19 cellular contexts compared by ENCODE assay signal in the genomic region with DNA sequence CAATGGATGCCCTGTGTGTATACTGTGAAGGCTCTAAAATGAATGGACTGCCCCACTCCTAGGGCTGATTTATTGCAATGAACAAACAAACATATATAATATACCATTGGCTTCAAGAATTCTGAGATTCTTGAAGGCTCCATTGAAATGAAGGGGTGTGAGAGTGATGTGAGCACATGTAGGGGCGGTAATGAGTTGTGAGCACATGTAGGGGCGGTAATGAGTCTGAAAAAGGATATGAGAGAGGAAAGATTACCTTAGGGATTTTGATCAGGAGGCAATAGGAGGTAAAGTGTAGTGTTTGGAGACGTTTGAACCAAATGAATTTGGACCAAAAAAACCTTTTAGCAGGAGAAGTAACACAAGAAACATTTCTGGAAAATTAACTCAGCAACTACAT. TPM values are rescaled to one million over a fixed set of nuclear protein-coding genes. Genes with fewer than 3 reads are reported as not detected.
A peak's percentile ranks its signal among the peaks of the same experiment; 100 is the strongest.
DNase-seq lines count a peak whose midpoint lies in the region; ATAC-seq and TF ChIP-seq lines count a peak whose summit lies in the region.
"Had no signal": no experiment of that assay in that cellular context is flagged by ENCODE, and none has a peak within 500 bp of the region (broad histone marks: within the 10 kb centered on the region; RNA-seq: fewer than 3 reads in every experiment).

No MANE protein-coding gene starts in this region.

- H3K36me3 Mint-ChIP-seq in activated naive CD8-positive, alpha-beta T cell treated with anti-CD3 and anti-CD28 coated beads, Interleukin-2, amount 50 U/mL, for 24 hours (ENCODE audit: low read depth): peaks cover 26% of the 10 kb centered on the region
- H3K36me3 Mint-ChIP-seq in stimulated activated effector memory CD8-positive, alpha-beta T cell treated with anti-CD3 and anti-CD28 coated beads, Interleukin-12 subunit alpha, Interleukin-12 subunit beta, amount 100 ng/mL, for 72 hours: peaks cover 84% of the 10 kb centered on the region

- peak overlapping the region; percentile 8; the same call in 1 of the 2 replicates for H3K4me3 ChIP-seq in LNCaP clone FGC (ENCODE audit: low read depth, low read length)
- no peak overlapping the region for H3K4me3 ChIP-seq in SJCRH30
- H3K4me3 ChIP-seq: SJSA1 had no signal

- H3K36me3 ChIP-seq in SJCRH30: peaks cover 2% of the 10 kb centered on the region; the same call in 1 of the 2 replicates

- H3K27ac Mint-ChIP-seq in activated naive CD8-positive, alpha-beta T cell treated with anti-CD3 and anti-CD28 coated beads, Interleukin-2, amount 50 U/mL, for 24 hours: peak overlapping the region; percentile 0
- H3K27ac Mint-ChIP-seq in stimulated activated effector memory CD8-positive, alpha-beta T cell treated with anti-CD3 and anti-CD28 coated beads, Interleukin-12 subunit alpha, Interleukin-12 subunit beta, amount 100 ng/mL, for 72 hours: peak overlapping the region; percentile 7
- H3K27ac Mint-ChIP-seq: CD4-positive, CD25-positive, alpha-beta regulatory T cell; T-helper 1 cell treated with Interleukin-12 subunit alpha and Interleukin-12 subunit beta and Interleukin-4 antibody, amounts not matched to agents 30 μg/mL and 1 μg/mL, for 36 hours had no signal

- H3K4me1 Mint-ChIP-seq in activated naive CD8-positive, alpha-beta T cell treated with anti-CD3 and anti-CD28 coated beads, Interleukin-2, amount 50 U/mL, for 24 hours: peaks cover 43% of the 10 kb centered on the region
- H3K4me1 Mint-ChIP-seq in stimulated activated effector memory CD8-positive, alpha-beta T cell treated with anti-CD3 and anti-CD28 coated beads, Interleukin-12 subunit alpha, Interleukin-12 subunit beta, amount 100 ng/mL, for 72 hours: peaks cover 42% of the 10 kb centered on the region

- no peaks in the 10 kb centered on the region for H3K9me3 Mint-ChIP-seq in activated naive CD8-positive, alpha-beta T cell treated with anti-CD3 and anti-CD28 coated beads, Interleukin-2, amount 50 U/mL, for 24 hours
- no peaks in the 10 kb centered on the region for H3K9me3 Mint-ChIP-seq in stimulated activated effector memory CD8-positive, alpha-beta T cell treated with anti-CD3 and anti-CD28 coated beads, Interleukin-12 subunit alpha, Interleukin-12 subunit beta, amount 100 ng/mL, for 72 hours
- H3K9me3 Mint-ChIP-seq: CD4-positive, CD25-positive, alpha-beta regulatory T cell; T-helper 1 cell treated with Interleukin-12 subunit alpha and Interleukin-12 subunit beta and Interleukin-4 antibody, amounts not matched to agents 30 μg/mL and 1 μg/mL, for 36 hours had no signal

- peak; percentile 90 for DNase-seq in LNCaP clone FGC (ENCODE audit: low read depth)
- no peak for DNase-seq in activated naive CD8-positive, alpha-beta T cell treated with anti-CD3 and anti-CD28 coated beads, Interleukin-2, amount 50 U/mL, for 24 hours
- DNase-seq in stimulated activated effector memory CD8-positive, alpha-beta T cell treated with anti-CD3 and anti-CD28 coated beads, Interleukin-12 subunit alpha, Interleukin-12 subunit beta, amount 100 ng/mL, for 72 hours (ENCODE audit: low spot score in 2 of 2): no peak
- DNase-seq in nucleus accumbens (lab: John Stamatoyannopoulos, UW): no peak
- no peak for DNase-seq in cerebellar cortex (ENCODE audit: low spot score)
- no peak for DNase-seq in NK-92 treated with Interleukin-12 subunit alpha and Interleukin-12 subunit beta, amount 100 ng/mL, for 24 hours (lab: John Stamatoyannopoulos, UW)
- no peak for DNase-seq in SJCRH30
- DNase-seq: CD4-positive, CD25-positive, alpha-beta regulatory T cell; COR-L47; HCEC 1CT; NCI-H1417; NCI-H187 treated with DMSO at 0.1 percent for 48 hours; NCI-H2227 treated with DMSO at 0.1 percent for 48 hours; NCI-H510A treated with DMSO at 0.1 percent for 48 hours; NCI-H774 had no signal

- no peaks in the 10 kb centered on the region for H3K27me3 Mint-ChIP-seq in activated naive CD8-positive, alpha-beta T cell treated with anti-CD3 and anti-CD28 coated beads, Interleukin-2, amount 50 U/mL, for 24 hours
- H3K27me3 Mint-ChIP-seq: CD4-positive, CD25-positive, alpha-beta regulatory T cell had no signal

- H3K9me3 ChIP-seq in SJCRH30 (replicated peaks): no peaks in the 10 kb centered on the region
- H3K9me3 ChIP-seq: SJSA1 had no signal

- H3K4me1 ChIP-seq in SJCRH30: peaks cover 4% of the 10 kb centered on the region; the same call in 1 of the 2 replicates

- H3K4me3 Mint-ChIP-seq in activated naive CD8-positive, alpha-beta T cell treated with anti-CD3 and anti-CD28 coated beads, Interleukin-2, amount 50 U/mL, for 24 hours: no peak overlapping the region
- H3K4me3 Mint-ChIP-seq in stimulated activated effector memory CD8-positive, alpha-beta T cell treated with anti-CD3 and anti-CD28 coated beads, Interleukin-12 subunit alpha, Interleukin-12 subunit beta, amount 100 ng/mL, for 72 hours: no peak overlapping the region
- H3K4me3 Mint-ChIP-seq: T-helper 1 cell treated with Interleukin-12 subunit alpha and Interleukin-12 subunit beta and Interleukin-4 antibody, amounts not matched to agents 30 μg/mL and 1 μg/mL, for 36 hours had no signal

- TF ChIP-seq CTCF in GM12873 (IDR thresholded peaks at IDR 0.05; ENCODE audit: insufficient read depth, low read depth, low read length, missing control alignments) (peak; percentile 5), LNCaP clone FGC (IDR thresholded peaks at IDR 0.05; ENCODE audit: control insufficient read depth, extremely low read depth, insufficient read depth) (no peak)

- no peaks in the 10 kb centered on the region for H3K27me3 ChIP-seq in SJCRH30

- no peak for ATAC-seq in activated naive CD8-positive, alpha-beta T cell treated with anti-CD3 and anti-CD28 coated beads, Interleukin-2, amount 50 U/mL, for 24 hours
- no peak for ATAC-seq in stimulated activated effector memory CD8-positive, alpha-beta T cell treated with anti-CD3 and anti-CD28 coated beads, Interleukin-12 subunit alpha, Interleukin-12 subunit beta, amount 100 ng/mL, for 72 hours
- ATAC-seq: Panc1 had no signal

- no peak overlapping the region for H3K27ac ChIP-seq in SJCRH30
- H3K27ac ChIP-seq: SJSA1 had no signal

RNA-seq across cellular contexts. Expression of a gene that starts 3.7 kb away (rescaled TPM):
- total RNA-seq in SJCRH30 (2014; rRNA removed; shearing (Covaris generic)): 73.0 and 80.6 TPM in 2 replicates

RNA-seq across cellular contexts. Expression of a gene that starts 4.7 kb away (rescaled TPM):
- total RNA-seq in SJCRH30 (2014; rRNA removed; shearing (Covaris generic)): 111 and 112 TPM in 2 replicates

RNA-seq across cellular contexts. Expression of a gene that starts 28.2 kb away (rescaled TPM):
- 4.6 and 5.6 TPM in 2 replicates for total RNA-seq in SJCRH30 (2014; rRNA removed; shearing (Covaris generic))
